In the genomic region with DNA sequence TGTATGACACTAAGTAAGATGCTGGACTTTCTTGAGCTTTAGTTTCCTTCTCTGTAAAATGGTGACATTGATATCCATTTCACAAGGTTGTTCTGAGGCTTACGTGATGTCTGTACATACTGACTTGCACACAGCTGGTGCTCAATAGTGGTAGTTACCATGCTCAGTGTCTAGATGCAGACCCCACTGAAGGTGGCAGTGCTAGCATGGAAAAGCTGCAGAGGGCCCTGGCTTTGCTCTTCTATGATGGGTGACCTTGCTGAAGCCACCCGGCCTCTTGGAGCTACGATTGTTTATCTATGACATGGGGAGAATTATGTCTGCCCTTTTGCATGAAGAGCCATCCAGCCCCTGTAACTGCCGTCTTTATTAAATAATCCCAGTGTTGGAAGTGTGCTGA, we compare ENCODE assay signal across 23 cellular contexts.
"Had no signal": no experiment of that assay in that cellular context is flagged by ENCODE, and none has a peak within 500 bp of the region (broad histone marks: within the 10 kb centered on the region; RNA-seq: fewer than 3 reads in every experiment).

No MANE protein-coding gene starts in this region.

- H3K9me3 ChIP-seq: heart left ventricle, lower lobe of right lung, pancreas, prostate gland, sigmoid colon, testis, tibial nerve had no signal

- DNase-seq: cortex of kidney; dorsolateral prefrontal cortex; effector CD8-positive, alpha-beta T cell; heart left ventricle; hypothalamus; kidney glomerular epithelial cell; lower lobe of right lung; natural killer cell; occipital lobe; pancreas; sigmoid colon; stimulated activated CD4-positive, alpha-beta T cell treated with anti-CD3 and anti-CD28 coated beads, Interleukin-2, amount 100 ng/mL, for 24 hours; stimulated activated CD4-positive, alpha-beta T cell treated with anti-CD3 and anti-CD28 coated beads, Interleukin-4, amount 100 ng/mL, for 4 hours; stimulated activated naive B cell treated with anti-CD40 and anti-IgM and Interleukin-4, amounts not matched to agents 10 μg/mL and 1 μg/mL and 100 μg/mL, for 72 hours; stimulated activated naive CD8-positive, alpha-beta T cell treated with anti-CD3 and anti-CD28 coated beads, Interleukin-15, amount 100 ng/mL, for 72 hours; testis had no signal

- ATAC-seq: esophagus mucosa; left lobe of liver; lower lobe of right lung; natural killer cell; pancreas; stimulated activated naive B cell treated with anti-CD40 and anti-IgM and Interleukin-4, amounts not matched to agents 10 μg/mL and 1 μg/mL and 100 μg/mL, for 72 hours; stimulated activated naive CD8-positive, alpha-beta T cell treated with anti-CD3 and anti-CD28 coated beads, Interleukin-15, amount 100 ng/mL, for 72 hours had no signal

- H3K4me1 ChIP-seq: pancreas, prostate gland, testis, tibial nerve had no signal

- H3K27me3 ChIP-seq: dorsolateral prefrontal cortex, heart left ventricle, pancreas, sigmoid colon, testis, tibial nerve had no signal

- H3K27ac ChIP-seq: heart left ventricle, lower lobe of right lung, pancreas, prostate gland, sigmoid colon, skin epidermis, testis, tibial nerve had no signal

- H3K36me3 ChIP-seq: pancreas, prostate gland, sigmoid colon, tibial nerve had no signal

- H3K4me3 ChIP-seq: dorsolateral prefrontal cortex, heart left ventricle, lower lobe of right lung, pancreas, prostate gland, sigmoid colon, skin epidermis, testis, tibial nerve had no signal

- FAIRE-seq: frontal cortex, islet of Langerhans, pancreas had no signal
